In the genomic region with DNA sequence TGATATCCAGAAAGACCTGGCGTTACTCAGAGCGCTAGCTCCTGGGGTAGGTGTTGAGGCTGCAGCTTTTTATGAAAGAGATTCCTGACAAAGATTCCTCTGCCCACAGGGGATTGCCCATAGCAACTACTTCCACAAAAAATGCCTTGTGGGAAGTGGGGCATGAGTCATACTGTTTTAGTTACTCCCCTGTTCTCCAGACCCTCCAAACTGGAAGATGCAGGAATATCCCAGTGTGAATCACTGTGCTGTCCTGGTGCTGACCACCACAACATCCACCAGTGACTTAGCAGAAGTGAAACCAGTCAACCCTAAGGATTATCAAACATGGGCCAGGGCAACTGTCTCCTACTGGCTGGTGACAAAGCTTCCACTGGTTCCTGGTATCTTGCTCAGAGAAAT, we compare ENCODE assay signal across 2 cellular contexts.
A peak's percentile ranks its signal among the peaks of the same experiment; 100 is the strongest.
TF ChIP-seq lines count a peak whose summit lies in the region.

No MANE protein-coding gene starts in this region.

TF ChIP-seq in IMR-90, 13 proteins besides CTCF, POLR2A, EP300 and RAD21:
- no peak for TF ChIP-seq RCOR1 (IDR thresholded peaks at IDR 0.05; ENCODE audit: insufficient replicate concordance, low read length)
- TF ChIP-seq CEBPB (IDR thresholded peaks at IDR 0.05; ENCODE audit: low read depth, low read length): no peak
- TF ChIP-seq MAFK (IDR thresholded peaks at IDR 0.05; ENCODE audit: low read depth, low read length): peak; percentile 53; the same call in 1 of the 2 replicates
- no peak for TF ChIP-seq RFX5 (IDR thresholded peaks at IDR 0.05; ENCODE audit: low read depth, low read length)
- TF ChIP-seq, protein P1, sequence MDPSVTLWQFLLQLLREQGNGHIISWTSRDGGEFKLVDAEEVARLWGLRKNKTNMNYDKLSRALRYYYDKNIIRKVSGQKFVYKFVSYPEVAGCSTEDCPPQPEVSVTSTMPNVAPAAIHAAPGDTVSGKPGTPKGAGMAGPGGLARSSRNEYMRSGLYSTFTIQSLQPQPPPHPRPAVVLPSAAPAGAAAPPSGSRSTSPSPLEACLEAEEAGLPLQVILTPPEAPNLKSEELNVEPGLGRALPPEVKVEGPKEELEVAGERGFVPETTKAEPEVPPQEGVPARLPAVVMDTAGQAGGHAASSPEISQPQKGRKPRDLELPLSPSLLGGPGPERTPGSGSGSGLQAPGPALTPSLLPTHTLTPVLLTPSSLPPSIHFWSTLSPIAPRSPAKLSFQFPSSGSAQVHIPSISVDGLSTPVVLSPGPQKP (IDR thresholded peaks at IDR 0.05; ENCODE audit: borderline replicate concordance, low read depth, low read length): no peak
- TF ChIP-seq, protein P2, sequence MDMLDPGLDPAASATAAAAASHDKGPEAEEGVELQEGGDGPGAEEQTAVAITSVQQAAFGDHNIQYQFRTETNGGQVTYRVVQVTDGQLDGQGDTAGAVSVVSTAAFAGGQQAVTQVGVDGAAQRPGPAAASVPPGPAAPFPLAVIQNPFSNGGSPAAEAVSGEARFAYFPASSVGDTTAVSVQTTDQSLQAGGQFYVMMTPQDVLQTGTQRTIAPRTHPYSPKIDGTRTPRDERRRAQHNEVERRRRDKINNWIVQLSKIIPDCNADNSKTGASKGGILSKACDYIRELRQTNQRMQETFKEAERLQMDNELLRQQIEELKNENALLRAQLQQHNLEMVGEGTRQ (IDR thresholded peaks at IDR 0.05; ENCODE audit: low read depth, low read length): no peak
- TF ChIP-seq CHD1 (IDR thresholded peaks at IDR 0.05; ENCODE audit: low read depth, low read length): no peak
- TF ChIP-seq MAZ (IDR thresholded peaks at IDR 0.05; ENCODE audit: borderline replicate concordance, low read depth, low read length): 0 out of 2 replicates have a peak, but pooled peaks have one; percentile 41
- peak; percentile 96 for TF ChIP-seq FOS (IDR thresholded peaks at IDR 0.05; ENCODE audit: low read depth, low read length)
- TF ChIP-seq NFE2L2 (IDR thresholded peaks at IDR 0.05; ENCODE audit: low read depth, low read length): peak; percentile 89
- TF ChIP-seq BHLHE40 (IDR thresholded peaks at IDR 0.05; ENCODE audit: low read depth, low read length): peak; percentile 60; the same call in 1 of the 2 replicates
- TF ChIP-seq MXI1 (IDR thresholded peaks at IDR 0.05; ENCODE audit: borderline replicate concordance, low read depth, low read length): no peak

TF ChIP-seq in HepG2, 621 proteins besides CTCF, POLR2A, EP300 and RAD21:
- 0 out of 2 replicates have a peak, but pooled peaks have one; percentile 29 for TF ChIP-seq FOSL2 (CRISPR knock-in tag; IDR thresholded peaks at IDR 0.05)
- TF ChIP-seq, protein P3, sequence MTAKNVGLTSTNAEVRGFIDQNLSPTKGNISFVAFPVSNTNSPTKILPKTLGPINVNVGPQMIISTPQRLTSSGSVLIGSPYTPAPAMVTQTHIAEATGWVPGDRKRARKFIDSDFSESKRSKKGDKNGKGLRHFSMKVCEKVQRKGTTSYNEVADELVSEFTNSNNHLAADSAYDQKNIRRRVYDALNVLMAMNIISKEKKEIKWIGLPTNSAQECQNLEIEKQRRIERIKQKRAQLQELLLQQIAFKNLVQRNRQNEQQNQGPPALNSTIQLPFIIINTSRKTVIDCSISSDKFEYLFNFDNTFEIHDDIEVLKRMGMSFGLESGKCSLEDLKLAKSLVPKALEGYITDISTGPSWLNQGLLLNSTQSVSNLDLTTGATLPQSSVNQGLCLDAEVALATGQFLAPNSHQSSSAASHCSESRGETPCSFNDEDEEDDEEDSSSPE (CRISPR knock-in tag; IDR thresholded peaks at IDR 0.05): no peak
